Comparison of ENCODE assay signal across 23 cellular contexts in the genomic region with DNA sequence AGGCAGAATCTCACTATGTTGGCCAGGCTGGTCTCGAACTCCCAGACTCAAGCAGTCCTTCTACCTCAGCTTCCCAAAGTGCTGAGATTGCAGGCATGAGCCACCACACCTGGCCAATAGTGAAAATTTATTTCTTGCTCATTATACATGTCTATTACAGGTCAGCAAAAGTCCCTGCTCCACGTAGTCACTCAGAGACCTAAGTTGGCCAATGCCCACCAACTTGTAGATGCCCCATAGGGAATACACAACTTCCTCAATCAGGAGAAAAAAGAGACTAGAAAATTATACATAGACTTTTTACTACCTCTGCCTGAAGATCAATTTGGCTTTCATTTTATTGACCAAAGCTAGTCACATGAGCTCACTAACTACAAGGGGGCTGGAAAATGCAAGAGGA. TPM values are rescaled to one million over a fixed set of nuclear protein-coding genes. Genes with fewer than 3 reads are reported as not detected.
"Had no signal": no experiment of that assay in that cellular context is flagged by ENCODE, and none has a peak within 500 bp of the region (broad histone marks: within the 10 kb centered on the region; RNA-seq: fewer than 3 reads in every experiment).

No MANE protein-coding gene starts in this region.

- DNase-seq: KBM-7, MV-4-11, NCI-H1092, NCI-H1105 treated with DMSO at 0.1 percent for 48 hours, NCI-H1417 treated with DMSO at 0.1 percent for 48 hours, NCI-H146, NCI-H1694 treated with DMSO at 0.1 percent for 48 hours, NCI-H1930, NCI-H2081, NCI-H2107, NCI-H2227 treated with DMSO at 0.1 percent for 48 hours, NCI-H524, NCI-H69, NCI-H774, Right ventricle myocardium superior, RPMI8226, SIG-M5, SK-N-SH, SW 1271 had no signal

- H3K27ac ChIP-seq: SJSA1 had no signal

- H3K36me3 ChIP-seq: SJSA1 had no signal

- H3K4me2 ChIP-seq: SK-N-SH had no signal

- H3K9ac ChIP-seq: SK-N-SH had no signal

- H3K4me3 ChIP-seq: SJSA1 had no signal

- H3K4me1 ChIP-seq: SJSA1 had no signal

- H3K9me3 ChIP-seq: SJSA1, SK-N-SH had no signal

RNA-seq across cellular contexts. Expression of gene CGA, which starts 22.0 kb away (rescaled TPM):
- total RNA-seq: HT-29, LHCN-M2, MCF 10A, Right ventricle myocardium superior, SJSA1 had no signal
